ENCODE assay signal across 13 cellular contexts in the genomic region with DNA sequence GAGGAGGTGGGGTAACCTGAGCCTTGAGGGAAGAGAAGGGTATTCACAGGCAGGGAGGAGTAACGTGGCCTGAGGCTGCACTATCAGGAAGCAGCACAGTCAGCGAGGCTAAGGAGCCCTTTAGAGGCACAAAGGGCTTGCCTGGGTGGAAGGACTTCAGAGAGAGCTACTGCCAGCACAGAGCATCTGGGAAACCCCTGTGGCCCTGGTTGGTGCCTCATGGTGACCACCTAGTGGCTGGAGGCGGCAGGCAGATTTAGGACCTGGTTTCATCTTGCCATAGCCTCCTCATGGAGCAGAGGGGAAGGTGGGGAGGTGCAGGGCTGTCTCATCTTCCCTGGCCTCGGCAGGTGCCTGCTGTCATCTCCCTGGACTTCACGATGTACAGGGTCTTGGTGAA.
DNase-seq lines count a peak whose midpoint lies in the region; ATAC-seq, FAIRE-seq and TF ChIP-seq lines count a peak whose summit lies in the region.
"Had no signal": no experiment of that assay in that cellular context is flagged by ENCODE, and none has a peak within 500 bp of the region (broad histone marks: within the 10 kb centered on the region; RNA-seq: fewer than 3 reads in every experiment).

No MANE protein-coding gene starts in this region.

- H3K27me3 Mint-ChIP-seq in endodermal cell (ENCODE audit: insufficient read depth): no peaks in the 10 kb centered on the region
- no peaks in the 10 kb centered on the region for H3K27me3 Mint-ChIP-seq in MCF 10A (ENCODE audit: insufficient read depth, unreplicated experiment)
- H3K27me3 Mint-ChIP-seq in T-helper 2 cell treated with Interferon-gamma antibody and Interleukin-4, amounts not matched to agents 5 μg/mL and 100 μg/mL, for 36 hours (ENCODE audit: low read depth): no peaks in the 10 kb centered on the region

- H3K4me2 ChIP-seq in A549: no peak overlapping the region
- H3K4me2 ChIP-seq: PC-9 had no signal

- 17% methylated on average over 2 of the region's 5 CpGs for WGBS in A549 (ENCODE audit: missing lambda C conversion rate)
- 62 to 67% methylated on average over 2 to 5 of the region's 5 CpGs for WGBS in endodermal cell (ENCODE audit: insufficient coverage in 1 of 2, insufficient read length in 1 of 2), 2 experiments

- no peak overlapping the region for H3K27ac ChIP-seq in A549
- H3K27ac ChIP-seq in endodermal cell (ENCODE audit: low read depth, low read length): no peak overlapping the region
- H3K27ac ChIP-seq: PC-9 had no signal

- H3K9me3 ChIP-seq in A549: no peaks in the 10 kb centered on the region
- H3K9me3 ChIP-seq in endodermal cell (ENCODE audit: control insufficient read depth, low read length): no peaks in the 10 kb centered on the region

- peak; percentile 75 to 81; a peak in 4 of 6 replicates for ATAC-seq in A549

- no peaks in the 10 kb centered on the region for H3K9me3 Mint-ChIP-seq in endodermal cell
- no peaks in the 10 kb centered on the region for H3K9me3 Mint-ChIP-seq in MCF 10A (ENCODE audit: unreplicated experiment)
- H3K9me3 Mint-ChIP-seq in T-helper 2 cell treated with Interferon-gamma antibody and Interleukin-4, amounts not matched to agents 5 μg/mL and 100 μg/mL, for 36 hours: no peaks in the 10 kb centered on the region
- H3K9me3 Mint-ChIP-seq: activated T-helper 2 cell treated with anti-CD3 and anti-CD28 coated beads, Interferon-gamma antibody, Interleukin-2, Interleukin-4, amounts not matched to agents 10 μg/mL and 5 μg/mL and 100 μg/mL, durations not matched to agents 14 hours and 24 hours and 36 hours had no signal

- no peak for FAIRE-seq in A549 (lab: Jason Lieb, UNC)
- FAIRE-seq: colon had no signal

- H3K27ac Mint-ChIP-seq in endodermal cell (no peak overlapping the region), MCF 10A (ENCODE audit: low read depth, unreplicated experiment) (no peak overlapping the region)
- no peak overlapping the region for H3K27ac Mint-ChIP-seq in T-helper 2 cell treated with Interferon-gamma antibody and Interleukin-4, amounts not matched to agents 5 μg/mL and 100 μg/mL, for 36 hours
- H3K27ac Mint-ChIP-seq: activated T-helper 2 cell treated with anti-CD3 and anti-CD28 coated beads, Interferon-gamma antibody, Interleukin-2, Interleukin-4, amounts not matched to agents 10 μg/mL and 5 μg/mL and 100 μg/mL, durations not matched to agents 14 hours and 24 hours and 36 hours had no signal

- BruUV-seq in MCF 10A (replicated peaks; lab: Mats Ljungman, UMichigan): no TSS peak

- POLR2A ChIA-PET in A549 (lab: Yijun Ruan, JAX): no interaction called here
- POLR2A ChIA-PET in MCF 10A (lab: Yijun Ruan, JAX): no interaction called here

- no peak overlapping the region for H3K9ac ChIP-seq in endodermal cell (ENCODE audit: extremely low read depth, low read length, poor library complexity, severe bottlenecking)

- H3K4me1 ChIP-seq in A549: no peaks in the 10 kb centered on the region
- H3K4me1 ChIP-seq in endodermal cell (ENCODE audit: control insufficient read depth, insufficient read depth, low read length): no peaks in the 10 kb centered on the region

- CTCF ChIA-PET in A549 (lab: Yijun Ruan, JAX) (no interaction called here), MCF 10A (lab: Yijun Ruan, JAX) (no interaction called here)

- peaks cover 3% of the 10 kb centered on the region for H3K4me1 Mint-ChIP-seq in endodermal cell
- H3K4me1 Mint-ChIP-seq in MCF 10A (ENCODE audit: insufficient read depth, unreplicated experiment): no peaks in the 10 kb centered on the region
- peaks cover 2% of the 10 kb centered on the region for H3K4me1 Mint-ChIP-seq in T-helper 2 cell treated with Interferon-gamma antibody and Interleukin-4, amounts not matched to agents 5 μg/mL and 100 μg/mL, for 36 hours (ENCODE audit: low read depth)

- TF ChIP-seq EP300 in A549 (IDR thresholded peaks at IDR 0.05): no peak

- TF ChIP-seq RAD21 in A549 (conservative IDR thresholded peaks at IDR 0.05 in 1 of 2, IDR thresholded peaks at IDR 0.05 in 1 of 2): peak in 1 of 2 experiments; percentile 16; a peak in 1 of 5 replicates

- H3K4me3 ChIP-seq in A549 (no peak overlapping the region), endodermal cell (ENCODE audit: low read length) (no peak overlapping the region)
- H3K4me3 ChIP-seq: PC-9 had no signal

- H3K36me3 Mint-ChIP-seq in endodermal cell (ENCODE audit: low read depth) (no peaks in the 10 kb centered on the region), MCF 10A (ENCODE audit: insufficient read depth, unreplicated experiment) (no peaks in the 10 kb centered on the region)
- H3K36me3 Mint-ChIP-seq in T-helper 2 cell treated with Interferon-gamma antibody and Interleukin-4, amounts not matched to agents 5 μg/mL and 100 μg/mL, for 36 hours (ENCODE audit: low read depth): no peaks in the 10 kb centered on the region

- intact Hi-C loops in MCF 10A (cut with micrococcal nuclease): no loop called here

- DNase-seq in A549 (ENCODE audit: low read depth in 1 of 2, low spot score in 1 of 2) (peak; percentile 13 to 34), ELF-1 (ENCODE audit: low read depth, low spot score) (peak; percentile 59), NCI-H1092 (lab: John Stamatoyannopoulos, UW) (peak; percentile 17), endodermal cell (peak; percentile 84), MCF 10A (ENCODE audit: unreplicated experiment) (no peak)
- no peak for DNase-seq in effector CD8-positive, alpha-beta T cell (lab: John Stamatoyannopoulos, UW)
- no peak for DNase-seq in T-helper 2 cell treated with Interferon-gamma antibody and Interleukin-4, amounts not matched to agents 5 μg/mL and 100 μg/mL, for 36 hours (ENCODE audit: low spot score)
- DNase-seq: GOT3, mesenchymal stem cell, NCI-H226 had no signal

- no peak for TF ChIP-seq CTCF in A549 (IDR thresholded peaks at IDR 0.05)
- peak; percentile 75 for TF ChIP-seq CTCF in endodermal cell (conservative IDR thresholded peaks at IDR 0.05)
- no peak for TF ChIP-seq CTCF in MCF 10A (IDR thresholded peaks at IDR 0.05; ENCODE audit: unreplicated experiment)

- no peak for TF ChIP-seq POLR2A in A549 (IDR thresholded peaks at IDR 0.05; ENCODE audit: low read length)

- H3K36me3 ChIP-seq in endodermal cell (ENCODE audit: control insufficient read depth, insufficient read depth, low read length): no peaks in the 10 kb centered on the region

- H3K4me3 Mint-ChIP-seq in endodermal cell (no peak overlapping the region), MCF 10A (ENCODE audit: unreplicated experiment) (no peak overlapping the region)
- H3K4me3 Mint-ChIP-seq in T-helper 2 cell treated with Interferon-gamma antibody and Interleukin-4, amounts not matched to agents 5 μg/mL and 100 μg/mL, for 36 hours: no peak overlapping the region

- no peaks in the 10 kb centered on the region for H3K27me3 ChIP-seq in endodermal cell (ENCODE audit: control insufficient read depth, insufficient read depth, low read length, poor library complexity, severe bottlenecking)

TF ChIP-seq in A549, 52 proteins besides CTCF, POLR2A, EP300 and RAD21:
- TF ChIP-seq TFCP2L1 (CRISPR knock-in tag; IDR thresholded peaks at IDR 0.05): no peak
- no peak for TF ChIP-seq EHMT2 (IDR thresholded peaks at IDR 0.05; ENCODE audit: low read depth)
- no peak for TF ChIP-seq GATA3 (IDR thresholded peaks at IDR 0.05; ENCODE audit: borderline replicate concordance)
- TF ChIP-seq HOXB13 (CRISPR knock-in tag; IDR thresholded peaks at IDR 0.05; ENCODE audit: low read depth): no peak
- no peak for TF ChIP-seq BHLHE40 (IDR thresholded peaks at IDR 0.05; ENCODE audit: low read depth, low read length)
- no peak for TF ChIP-seq CBX8 (IDR thresholded peaks at IDR 0.05)
- TF ChIP-seq, protein P1, sequence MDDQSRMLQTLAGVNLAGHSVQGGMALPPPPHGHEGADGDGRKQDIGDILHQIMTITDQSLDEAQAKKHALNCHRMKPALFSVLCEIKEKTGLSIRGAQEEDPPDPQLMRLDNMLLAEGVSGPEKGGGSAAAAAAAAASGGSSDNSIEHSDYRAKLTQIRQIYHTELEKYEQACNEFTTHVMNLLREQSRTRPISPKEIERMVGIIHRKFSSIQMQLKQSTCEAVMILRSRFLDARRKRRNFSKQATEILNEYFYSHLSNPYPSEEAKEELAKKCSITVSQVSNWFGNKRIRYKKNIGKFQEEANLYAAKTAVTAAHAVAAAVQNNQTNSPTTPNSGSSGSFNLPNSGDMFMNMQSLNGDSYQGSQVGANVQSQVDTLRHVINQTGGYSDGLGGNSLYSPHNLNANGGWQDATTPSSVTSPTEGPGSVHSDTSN (IDR thresholded peaks at IDR 0.05): no peak
- no peak for TF ChIP-seq MAZ (IDR thresholded peaks at IDR 0.05; ENCODE audit: borderline replicate concordance, low read depth, low read length)
- TF ChIP-seq MYC (IDR thresholded peaks at IDR 0.05; ENCODE audit: borderline replicate concordance, low read length): no peak
- no peak for TF ChIP-seq SMC3 (IDR thresholded peaks at IDR 0.05)
- no peak for TF ChIP-seq HOXA7 (CRISPR knock-in tag; IDR thresholded peaks at IDR 0.05)
- no peak for TF ChIP-seq NR3C1 (IDR thresholded peaks at IDR 0.05)
- TF ChIP-seq, protein P2, sequence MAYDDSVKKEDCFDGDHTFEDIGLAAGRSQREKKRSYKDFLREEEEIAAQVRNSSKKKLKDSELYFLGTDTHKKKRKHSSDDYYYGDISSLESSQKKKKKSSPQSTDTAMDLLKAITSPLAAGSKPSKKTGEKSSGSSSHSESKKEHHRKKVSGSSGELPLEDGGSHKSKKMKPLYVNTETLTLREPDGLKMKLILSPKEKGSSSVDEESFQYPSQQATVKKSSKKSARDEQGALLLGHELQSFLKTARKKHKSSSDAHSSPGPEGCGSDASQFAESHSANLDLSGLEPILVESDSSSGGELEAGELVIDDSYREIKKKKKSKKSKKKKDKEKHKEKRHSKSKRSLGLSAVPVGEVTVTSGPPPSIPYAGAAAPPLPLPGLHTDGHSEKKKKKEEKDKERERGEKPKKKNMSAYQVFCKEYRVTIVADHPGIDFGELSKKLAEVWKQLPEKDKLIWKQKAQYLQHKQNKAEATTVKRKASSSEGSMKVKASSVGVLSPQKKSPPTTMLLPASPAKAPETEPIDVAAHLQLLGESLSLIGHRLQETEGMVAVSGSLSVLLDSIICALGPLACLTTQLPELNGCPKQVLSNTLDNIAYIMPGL (CRISPR knock-in tag; IDR thresholded peaks at IDR 0.05; ENCODE audit: borderline replicate concordance): no peak
- TF ChIP-seq SREBF2 (IDR thresholded peaks at IDR 0.05): no peak
- no peak for TF ChIP-seq JUNB (IDR thresholded peaks at IDR 0.05)
- no peak for TF ChIP-seq RNF2 (IDR thresholded peaks at IDR 0.05; ENCODE audit: borderline replicate concordance, low read depth)
- TF ChIP-seq ESRRA (IDR thresholded peaks at IDR 0.05; ENCODE audit: borderline replicate concordance, low read length): no peak

Comparison
In these comparisons a context has a peak if more than half of its experiments do, and no peak if none do; other contexts are left out.
1. DNase-seq: peak in A549 (2 of 2), ELF-1 (single experiment), NCI-H1092 (single experiment) and endodermal cell (single experiment); none in MCF 10A (single experiment), effector CD8-positive, alpha-beta T cell (single experiment) and T-helper 2 cell treated with Interferon-gamma antibody and Interleukin-4, amounts not matched to agents 5 μg/mL and 100 μg/mL, for 36 hours (single experiment).